8 cellular contexts compared by ENCODE assay signal in genomic region chr4:158671665-158671914, GRCh38. TPM values are rescaled to one million over a fixed set of nuclear protein-coding genes. Genes with fewer than 3 reads are reported as not detected.
DNase-seq lines count a peak whose midpoint lies in the region; ATAC-seq and TF ChIP-seq lines count a peak whose summit lies in the region.

TSS of gene C4orf46 (minus strand) at chr4:158671887. CDS start at chr4:158671801, 86 bp downstream.

- peaks cover 13% of the 10 kb centered on the region for H3K4me1 Mint-ChIP-seq in WTC11

- H3K9me3 ChIP-seq in HAP-1 (no peaks in the 10 kb centered on the region), right atrium auricular region (no peaks in the 10 kb centered on the region), smooth muscle cell (replicated peaks; ENCODE audit: low read depth) (no peaks in the 10 kb centered on the region)

- H3K27me3 ChIP-seq in HAP-1 (ENCODE audit: low read depth): no peaks in the 10 kb centered on the region
- no peaks in the 10 kb centered on the region for H3K27me3 ChIP-seq in right atrium auricular region
- no peaks in the 10 kb centered on the region for H3K27me3 ChIP-seq in smooth muscle cell (ENCODE audit: low read depth)

- H3K9ac ChIP-seq in smooth muscle cell (ENCODE audit: low read depth): peak within 1 kb of the TSS; percentile 82

- H3K36me3 ChIP-seq in HAP-1 (replicated peaks) (peaks cover 5% of the 10 kb centered on the region; the same call in 1 of the 2 replicates), right atrium auricular region (no peaks in the 10 kb centered on the region), smooth muscle cell (ENCODE audit: low read depth) (no peaks in the 10 kb centered on the region)

- peak within 1 kb of the TSS; percentile 98 for H3K27ac Mint-ChIP-seq in WTC11

- H2AFZ ChIP-seq in smooth muscle cell (ENCODE audit: low read depth): peak within 1 kb of the TSS; percentile 91

- DNase-seq in HAP-1 (ENCODE audit: low spot score in 2 of 2) (no peak), WTC11 (ENCODE audit: low spot score) (no peak), right atrium auricular region (ENCODE audit: low spot score) (no peak), smooth muscle cell (lab: John Stamatoyannopoulos, UW; ENCODE audit: unreplicated experiment) (no peak), kidney glomerular epithelial cell (lab: John Stamatoyannopoulos, UW) (no peak), 8988T (no peak)

- H4K20me1 ChIP-seq in smooth muscle cell (ENCODE audit: low read depth): no peaks in the 10 kb centered on the region

- POLR2A ChIA-PET in WTC11 (lab: Charles Lee): no interaction called here

- H3K9me3 Mint-ChIP-seq in WTC11: no peaks in the 10 kb centered on the region

- H3K4me1 ChIP-seq in HAP-1 (peaks cover 8% of the 10 kb centered on the region), right atrium auricular region (peaks cover 0 to 28% of the 10 kb centered on the region in 2 donors), smooth muscle cell (ENCODE audit: low read depth) (peaks cover 5% of the 10 kb centered on the region)

- TF ChIP-seq CTCF in WTC11 (IDR thresholded peaks at IDR 0.05) (no peak), right atrium auricular region (IDR thresholded peaks at IDR 0.05) (no peak), smooth muscle cell (IDR thresholded peaks at IDR 0.05; ENCODE audit: borderline replicate concordance, insufficient read depth, poor library complexity, severe bottlenecking) (no peak)

- H3K4me3 ChIP-seq in HAP-1 (peak within 1 kb of the TSS; percentile 94), right atrium auricular region (peak within 1 kb of the TSS; percentile 84 to 85), smooth muscle cell (peak within 1 kb of the TSS; percentile 83)

- in situ Hi-C loops in HAP-1 (cut with MboI; ENCODE audit: low sequenced_read_pairs): no loop called here

- peak within 1 kb of the TSS; percentile 95 for H3K4me2 ChIP-seq in smooth muscle cell

- H3K27me3 Mint-ChIP-seq in WTC11 (ENCODE audit: low read depth): no peaks in the 10 kb centered on the region

- ATAC-seq in WTC11 (no peak), GM18498 (IDR thresholded peaks at IDR 0.05; ENCODE audit: unreplicated experiment) (no peak), GM21381 (IDR thresholded peaks at IDR 0.05; ENCODE audit: unreplicated experiment) (no peak)

- 0% methylated on average over 20 of the region's 20 CpGs for WGBS in smooth muscle cell (ENCODE audit: low lambda C conversion rate)

- H3K27ac ChIP-seq in right atrium auricular region (peak within 1 kb of the TSS; percentile 98 to 99), smooth muscle cell (ENCODE audit: low read depth) (peak within 1 kb of the TSS; percentile 76)

- H3K79me2 ChIP-seq in smooth muscle cell (ENCODE audit: low read depth): peaks cover 34% of the 10 kb centered on the region

- H3F3A ChIP-seq in smooth muscle cell (ENCODE audit: low read depth): no peaks in the 10 kb centered on the region

- H3K4me3 Mint-ChIP-seq in WTC11: peak within 1 kb of the TSS; percentile 98

- CTCF ChIA-PET in WTC11 (lab: Charles Lee): interaction anchor here (0.7 kb wide), 1 partner anchor 176 kb away, joined by 3 read pairs; no protein-coding TSS in a partner anchor

- peaks cover 7% of the 10 kb centered on the region for H3K36me3 Mint-ChIP-seq in WTC11

TF ChIP-seq in WTC11, 78 proteins besides CTCF, POLR2A, EP300 and RAD21:
- no peak for TF ChIP-seq FOXJ3 (CRISPR knock-in tag; IDR thresholded peaks at IDR 0.05; ENCODE audit: borderline replicate concordance)
- no peak for TF ChIP-seq NR3C1 (CRISPR knock-in tag; conservative IDR thresholded peaks at IDR 0.05; ENCODE audit: low read depth)
- TF ChIP-seq ESRRA (CRISPR knock-in tag; IDR thresholded peaks at IDR 0.05; ENCODE audit: borderline replicate concordance): no peak
- TF ChIP-seq ZNF416 (CRISPR knock-in tag; IDR thresholded peaks at IDR 0.05): no peak
- no peak for TF ChIP-seq ZBTB43 (CRISPR knock-in tag; IDR thresholded peaks at IDR 0.05)
- TF ChIP-seq TEAD4 (CRISPR knock-in tag; IDR thresholded peaks at IDR 0.05): no peak
- no peak for TF ChIP-seq E2F5 (CRISPR knock-in tag; IDR thresholded peaks at IDR 0.05)
- no peak for TF ChIP-seq ETV6 (CRISPR knock-in tag; IDR thresholded peaks at IDR 0.05)
- TF ChIP-seq JAZF1 (CRISPR knock-in tag; IDR thresholded peaks at IDR 0.05): no peak
- TF ChIP-seq ZNF219 (CRISPR knock-in tag; IDR thresholded peaks at IDR 0.05; ENCODE audit: borderline replicate concordance): no peak
- no peak for TF ChIP-seq ATF6 (CRISPR knock-in tag; IDR thresholded peaks at IDR 0.05)
- no peak for TF ChIP-seq USF1 (CRISPR knock-in tag; IDR thresholded peaks at IDR 0.05)
- no peak for TF ChIP-seq PREB (CRISPR knock-in tag; IDR thresholded peaks at IDR 0.05; ENCODE audit: borderline replicate concordance)
- no peak for TF ChIP-seq TP53 (CRISPR knock-in tag; IDR thresholded peaks at IDR 0.05)
- TF ChIP-seq IRF1 (CRISPR knock-in tag; IDR thresholded peaks at IDR 0.05): no peak
- TF ChIP-seq ATF1 (CRISPR knock-in tag; IDR thresholded peaks at IDR 0.05): no peak
- no peak for TF ChIP-seq ZSCAN18 (CRISPR knock-in tag; IDR thresholded peaks at IDR 0.05)
- no peak for TF ChIP-seq ZBTB21 (CRISPR knock-in tag; IDR thresholded peaks at IDR 0.05; ENCODE audit: borderline replicate concordance)

RNA-seq across cellular contexts. Expression of gene C4orf46, which starts in this region (rescaled TPM):
- total RNA-seq in WTC11 (2021) (18.1 to 20.6 TPM (median 20.4 TPM) in 3 replicates), right atrium auricular region (1 to 10 TPM; 3.2 to 4.2 TPM), smooth muscle cell (9.8 and 11.7 TPM in 2 replicates)
- polyA plus RNA-seq in smooth muscle cell: 7.1 and 8.8 TPM in 2 replicates
